ENCODE assay signal across 9 cellular contexts in the genomic region with DNA sequence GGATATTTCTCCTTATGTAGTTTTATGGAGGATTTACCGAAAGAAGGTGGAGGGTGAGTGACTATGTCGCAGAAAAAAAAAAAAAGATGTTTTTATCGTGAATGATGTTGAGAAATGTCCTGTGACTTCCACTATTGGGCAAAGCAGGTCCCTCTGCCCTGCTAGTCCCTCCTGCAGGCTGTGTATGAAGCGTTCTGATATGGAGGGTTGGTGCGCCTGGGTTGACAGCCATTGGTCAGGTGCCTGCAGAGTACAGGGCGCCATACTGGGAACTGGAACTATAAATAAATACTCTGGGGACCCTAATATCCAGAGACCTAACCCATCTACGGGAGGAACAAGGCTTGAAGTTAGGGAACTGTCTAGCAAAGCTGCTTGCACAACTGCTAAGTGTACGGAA. TPM values are rescaled to one million over a fixed set of nuclear protein-coding genes. Genes with fewer than 3 reads are reported as not detected.
A peak's percentile ranks its signal among the peaks of the same experiment; 100 is the strongest.
DNase-seq lines count a peak whose midpoint lies in the region; ATAC-seq and TF ChIP-seq lines count a peak whose summit lies in the region.
"Had no signal": no experiment of that assay in that cellular context is flagged by ENCODE, and none has a peak within 500 bp of the region (broad histone marks: within the 10 kb centered on the region; RNA-seq: fewer than 3 reads in every experiment).

No MANE protein-coding gene starts in this region.

- H3K9me2 ChIP-seq in OCI-LY7 (ENCODE audit: insufficient read depth, low read length) = no peaks in the 10 kb centered on the region

- H3K4me3 ChIP-seq in OCI-LY7 (ENCODE audit: low read depth, low read length, poor library complexity, severe bottlenecking) = peak overlapping the region; percentile 92
- peak overlapping the region; percentile 90 for H3K4me3 ChIP-seq in effector memory CD4-positive, alpha-beta T cell (ENCODE audit: insufficient read depth, low read depth, low read length, poor library complexity, severe bottlenecking)
- peak overlapping the region; percentile 45 to 87 (median 68) for H3K4me3 ChIP-seq in sigmoid colon

- no peaks in the 10 kb centered on the region for H3K27me3 ChIP-seq in effector memory CD4-positive, alpha-beta T cell (replicated peaks; ENCODE audit: control insufficient read depth, insufficient read depth, low read length, poor library complexity, severe bottlenecking)
- H3K27me3 ChIP-seq in sigmoid colon = peaks cover 0 to 27% (median 0%) of the 10 kb centered on the region in 3 donors

- no peaks in the 10 kb centered on the region; the same call in 1 of the 2 replicates for H3K9me3 ChIP-seq in ES-I3 (ENCODE audit: control insufficient read depth, insufficient read depth, low read length)
- no peaks in the 10 kb centered on the region for H3K9me3 ChIP-seq in OCI-LY7 (ENCODE audit: low read length)
- no peaks in the 10 kb centered on the region for H3K9me3 ChIP-seq in effector memory CD4-positive, alpha-beta T cell (ENCODE audit: control insufficient read depth, low read length)
- no peaks in the 10 kb centered on the region for H3K9me3 ChIP-seq in sigmoid colon

- H3K27ac ChIP-seq in OCI-LY7 (ENCODE audit: low read depth, low read length, poor library complexity, severe bottlenecking) = peak overlapping the region; percentile 63
- peak overlapping the region; percentile 86 for H3K27ac ChIP-seq in effector memory CD4-positive, alpha-beta T cell (ENCODE audit: insufficient read depth, low read length, poor library complexity, severe bottlenecking)
- H3K27ac ChIP-seq in sigmoid colon = peak overlapping the region in 3 of 4 donors; percentile 80 to 84 (median 83)

- peaks cover 5% of the 10 kb centered on the region; the same call in 1 of the 2 replicates for H4K20me1 ChIP-seq in OCI-LY7 (ENCODE audit: insufficient read depth, low read length)

- H3K9ac ChIP-seq in ES-I3 (ENCODE audit: low read depth, low read length) = peak overlapping the region; percentile 91; the same call in 1 of the 2 replicates

- 76 to 91% methylated on average over 8 of the region's 8 CpGs for WGBS in sigmoid colon, 2 donors

- BruUV-seq in OCI-LY7 (replicated peaks; lab: Mats Ljungman, UMichigan) = no TSS peak

- intact Hi-C loops in OCI-LY7 (cut with micrococcal nuclease; ENCODE audit: unreplicated experiment) = loop anchor here (2.0 kb wide), 1 partner anchor 72 kb away; the partner anchor contains the start of gene HDHD5
- intact Hi-C loops in sigmoid colon (cut with DNase I) = no loop called here

- H3K4me2 ChIP-seq in OCI-LY7 (ENCODE audit: low read length) = peak overlapping the region; percentile 92

- H3K4me1 ChIP-seq in ES-I3 (ENCODE audit: insufficient read depth, low read length) = no peaks in the 10 kb centered on the region; the same call in 1 of the 2 replicates
- peaks cover 53% of the 10 kb centered on the region for H3K4me1 ChIP-seq in OCI-LY7 (ENCODE audit: insufficient read depth, low read length, poor library complexity, severe bottlenecking)
- H3K4me1 ChIP-seq in effector memory CD4-positive, alpha-beta T cell (ENCODE audit: control insufficient read depth, insufficient read depth, low read length, poor library complexity, severe bottlenecking) = peaks cover 40% of the 10 kb centered on the region
- H3K4me1 ChIP-seq in sigmoid colon = peaks cover 0 to 28% (median 14%) of the 10 kb centered on the region in 4 donors

- no peak overlapping the region for H2AFZ ChIP-seq in OCI-LY7 (ENCODE audit: low read length)

- TF ChIP-seq CTCF in OCI-LY7 (conservative IDR thresholded peaks at IDR 0.05; ENCODE audit: low read length) = no peak
- no peak for TF ChIP-seq CTCF in sigmoid colon (IDR thresholded peaks at IDR 0.05)

- H3K79me2 ChIP-seq in OCI-LY7 (ENCODE audit: insufficient read depth, low read depth, low read length) = no peaks in the 10 kb centered on the region

- no peak for ATAC-seq in HG02610 (IDR thresholded peaks at IDR 0.05; ENCODE audit: unreplicated experiment)
- ATAC-seq: K562 had no signal

- H3K36me3 ChIP-seq in ES-I3 (ENCODE audit: insufficient read depth, low read length) (no peaks in the 10 kb centered on the region), OCI-LY7 (ENCODE audit: insufficient read depth, low read length) (no peaks in the 10 kb centered on the region), sigmoid colon (no peaks in the 10 kb centered on the region)
- H3K36me3 ChIP-seq in effector memory CD4-positive, alpha-beta T cell (ENCODE audit: control insufficient read depth, insufficient read depth, low read length) = no peaks in the 10 kb centered on the region

- no peak for TF ChIP-seq EP300 in sigmoid colon (IDR thresholded peaks at IDR 0.05)

- POLR2A ChIA-PET in OCI-LY7 (lab: Charles Lee) = no interaction called here

- CTCF ChIA-PET in OCI-LY7 (lab: Charles Lee; ENCODE audit: unreplicated experiment) = no interaction called here

- DNase-seq in OCI-LY7 (ENCODE audit: low spot score) (no peak), sigmoid colon (peak; percentile 63), retina (no peak), NCI-H1436 (lab: John Stamatoyannopoulos, UW) (no peak)
- DNase-seq in effector memory CD4-positive, alpha-beta T cell = no peak
- DNase-seq in stimulated activated CD8-positive, alpha-beta memory T cell treated with anti-CD3 and anti-CD28 coated beads, Interleukin-4, amount 100 ng/mL, for 48 hours = no peak

- no peak for TF ChIP-seq POLR2A in sigmoid colon (IDR thresholded peaks at IDR 0.05)

RNA-seq across cellular contexts. Expression of gene IL17RA, which starts 1.5 kb away (rescaled TPM):
- 5.5 and 7.8 TPM in 2 replicates for total RNA-seq in OCI-LY7 (2014; rRNA removed; shearing (Covaris generic))
- 10.9 and 12.5 TPM in 2 replicates for total RNA-seq in OCI-LY7 (2022)
- total RNA-seq in sigmoid colon = 1 to 10 TPM; 7.5 to 8.6 (median 8.4) TPM
- polyA plus RNA-seq in sigmoid colon = 10 to 100 TPM in 1 of 3 donors, 1 to 10 TPM in 2; 1.2 to 10.4 (median 3.9) TPM

RNA-seq across cellular contexts. Expression of gene TMEM121B, which starts 34.9 kb away (rescaled TPM):
- 0.32 and 0.33 TPM in 2 replicates for total RNA-seq in OCI-LY7 (2014; rRNA removed; shearing (Covaris generic))
- total RNA-seq in OCI-LY7 (2022) (0.09 and 0.15 TPM in 2 replicates), sigmoid colon (under 1 TPM in 3 of 4 donors, not detected in 1; 0.36 to 0.54 (median 0.49) TPM)
- under 1 TPM in 1 of 3 donors, not detected in 2; 0.17 TPM for polyA plus RNA-seq in sigmoid colon
